ENCODE assay signal across 35 cellular contexts in genomic region chr3:23835087-23835486, GRCh38.
"Had no signal": no experiment of that assay in that cellular context is flagged by ENCODE, and none has a peak within 500 bp of the region (broad histone marks: within the 10 kb centered on the region; RNA-seq: fewer than 3 reads in every experiment).

No MANE protein-coding gene starts in this region.

- H3K4me3 ChIP-seq: adrenal gland, body of pancreas, colonic mucosa, gastroesophageal sphincter, hepatocyte, left ventricle myocardium inferior, lung, mucosa of descending colon, pancreas, psoas muscle, sigmoid colon, stomach, suprapubic skin, tibial artery had no signal

- H3K9me3 Mint-ChIP-seq: activated CD4-positive, alpha-beta memory T cell treated with anti-CD3 and anti-CD28 coated beads for 36 hours; activated CD4-positive, alpha-beta T cell treated with anti-CD3 and anti-CD28 coated beads, Interleukin-2, amount 10 ng/mL, durations not matched to agents 24 days and 14 days; activated naive CD4-positive, alpha-beta T cell treated with anti-CD3 and anti-CD28 coated beads for 36 hours; activated naive CD8-positive, alpha-beta T cell treated with anti-CD3 and anti-CD28 coated beads for 36 hours; activated T-helper 1 cell treated with anti-CD3 and anti-CD28 coated beads, Interleukin-12 subunit alpha, Interleukin-12 subunit beta, Interleukin-2, Interleukin-4 antibody, amounts not matched to agents 30 ng/mL and 10 ng/mL and 1 ng/mL, durations not matched to agents 14 hours and 24 hours and 36 hours; effector memory CD8-positive, alpha-beta T cell; nephron; stimulated activated effector memory CD8-positive, alpha-beta T cell treated with anti-CD3 and anti-CD28 coated beads, Interleukin-12 subunit alpha, Interleukin-12 subunit beta, amount 100 ng/mL, for 72 hours had no signal

- H3K27ac Mint-ChIP-seq: activated CD4-positive, alpha-beta memory T cell treated with anti-CD3 and anti-CD28 coated beads for 36 hours; activated CD4-positive, alpha-beta T cell treated with anti-CD3 and anti-CD28 coated beads, Interleukin-2, amount 10 ng/mL, durations not matched to agents 24 days and 14 days; activated naive CD4-positive, alpha-beta T cell treated with anti-CD3 and anti-CD28 coated beads for 36 hours; activated naive CD8-positive, alpha-beta T cell treated with anti-CD3 and anti-CD28 coated beads for 36 hours; activated T-helper 1 cell treated with anti-CD3 and anti-CD28 coated beads, Interleukin-12 subunit alpha, Interleukin-12 subunit beta, Interleukin-2, Interleukin-4 antibody, amounts not matched to agents 30 ng/mL and 10 ng/mL and 1 ng/mL, durations not matched to agents 14 hours and 24 hours and 36 hours; stimulated activated effector memory CD8-positive, alpha-beta T cell treated with anti-CD3 and anti-CD28 coated beads, Interleukin-12 subunit alpha, Interleukin-12 subunit beta, amount 100 ng/mL, for 72 hours; T-helper 17 cell had no signal

- DNase-seq: activated CD4-positive, alpha-beta memory T cell treated with anti-CD3 and anti-CD28 coated beads for 36 hours; activated CD4-positive, alpha-beta T cell treated with anti-CD3 and anti-CD28 coated beads, Interleukin-2, amount 10 ng/mL, durations not matched to agents 24 days and 14 days; activated CD4-positive, CD25-positive, alpha-beta regulatory T cell treated with anti-CD3 and anti-CD28 coated beads, Interleukin-2, amount 50 U/mL, for 72 hours; activated CD8-positive, alpha-beta memory T cell treated with anti-CD3 and anti-CD28 coated beads, Interleukin-2, amount 50 U/mL, for 4 hours; activated effector memory CD4-positive, alpha-beta T cell treated with anti-CD3 and anti-CD28 coated beads, Interleukin-2, amount 50 U/mL, for 16 hours; activated naive CD4-positive, alpha-beta T cell treated with anti-CD3 and anti-CD28 coated beads for 36 hours; activated naive CD8-positive, alpha-beta T cell treated with anti-CD3 and anti-CD28 coated beads for 36 hours; activated T-cell treated with anti-CD3 and anti-CD28 coated beads, Interleukin-2, amount 50 U/mL, for 1 hour; adrenal gland; aorta; body of pancreas; colonic mucosa; effector memory CD8-positive, alpha-beta T cell; erythroblast; islet precursor cell; left ventricle myocardium inferior; mucosa of descending colon; nucleus accumbens; pancreas; psoas muscle; sigmoid colon; small intestine; stimulated activated CD4-positive, alpha-beta T cell treated with anti-CD3 and anti-CD28 coated beads, Interleukin-4, amount 100 ng/mL, for 24 hours; stomach; T-helper 17 cell; T1000; tibial artery; WERI-Rb-1 had no signal

- ATAC-seq: body of pancreas; effector memory CD8-positive, alpha-beta T cell; gastroesophageal sphincter; mucosa of descending colon; pancreas; stimulated activated effector memory CD8-positive, alpha-beta T cell treated with anti-CD3 and anti-CD28 coated beads, Interleukin-12 subunit alpha, Interleukin-12 subunit beta, amount 100 ng/mL, for 72 hours; T-helper 17 cell had no signal

- H3K27me3 Mint-ChIP-seq: activated CD4-positive, alpha-beta memory T cell treated with anti-CD3 and anti-CD28 coated beads for 36 hours; activated CD4-positive, alpha-beta T cell treated with anti-CD3 and anti-CD28 coated beads, Interleukin-2, amount 10 ng/mL, durations not matched to agents 24 days and 14 days; activated naive CD8-positive, alpha-beta T cell treated with anti-CD3 and anti-CD28 coated beads for 36 hours; effector memory CD8-positive, alpha-beta T cell; T-helper 17 cell had no signal

- H3K4me3 Mint-ChIP-seq: activated CD4-positive, alpha-beta memory T cell treated with anti-CD3 and anti-CD28 coated beads for 36 hours; activated CD4-positive, alpha-beta T cell treated with anti-CD3 and anti-CD28 coated beads, Interleukin-2, amount 10 ng/mL, durations not matched to agents 24 days and 14 days; activated naive CD4-positive, alpha-beta T cell treated with anti-CD3 and anti-CD28 coated beads for 36 hours; activated naive CD8-positive, alpha-beta T cell treated with anti-CD3 and anti-CD28 coated beads for 36 hours; activated T-helper 1 cell treated with anti-CD3 and anti-CD28 coated beads, Interleukin-12 subunit alpha, Interleukin-12 subunit beta, Interleukin-2, Interleukin-4 antibody, amounts not matched to agents 30 ng/mL and 10 ng/mL and 1 ng/mL, durations not matched to agents 14 hours and 24 hours and 36 hours; effector memory CD8-positive, alpha-beta T cell; nephron; stimulated activated effector memory CD8-positive, alpha-beta T cell treated with anti-CD3 and anti-CD28 coated beads, Interleukin-12 subunit alpha, Interleukin-12 subunit beta, amount 100 ng/mL, for 72 hours; T-helper 17 cell had no signal

- H3K9me3 ChIP-seq: adrenal gland, body of pancreas, colonic mucosa, gastroesophageal sphincter, left ventricle myocardium inferior, mucosa of descending colon, pancreas, psoas muscle, sigmoid colon, stomach, suprapubic skin, tibial artery had no signal

- H3K4me1 ChIP-seq: colonic mucosa had no signal

- H3K36me3 ChIP-seq: adrenal gland, colonic mucosa, gastroesophageal sphincter, left ventricle myocardium inferior, pancreas, sigmoid colon, stomach, suprapubic skin, tibial artery, WERI-Rb-1 had no signal

- H3K27ac ChIP-seq: adrenal gland, body of pancreas, colonic mucosa, gastroesophageal sphincter, hepatocyte, pancreas, sigmoid colon, stomach, suprapubic skin, tibial artery, WERI-Rb-1 had no signal
